ENCODE assay signal across 8 cellular contexts in the genomic region with DNA sequence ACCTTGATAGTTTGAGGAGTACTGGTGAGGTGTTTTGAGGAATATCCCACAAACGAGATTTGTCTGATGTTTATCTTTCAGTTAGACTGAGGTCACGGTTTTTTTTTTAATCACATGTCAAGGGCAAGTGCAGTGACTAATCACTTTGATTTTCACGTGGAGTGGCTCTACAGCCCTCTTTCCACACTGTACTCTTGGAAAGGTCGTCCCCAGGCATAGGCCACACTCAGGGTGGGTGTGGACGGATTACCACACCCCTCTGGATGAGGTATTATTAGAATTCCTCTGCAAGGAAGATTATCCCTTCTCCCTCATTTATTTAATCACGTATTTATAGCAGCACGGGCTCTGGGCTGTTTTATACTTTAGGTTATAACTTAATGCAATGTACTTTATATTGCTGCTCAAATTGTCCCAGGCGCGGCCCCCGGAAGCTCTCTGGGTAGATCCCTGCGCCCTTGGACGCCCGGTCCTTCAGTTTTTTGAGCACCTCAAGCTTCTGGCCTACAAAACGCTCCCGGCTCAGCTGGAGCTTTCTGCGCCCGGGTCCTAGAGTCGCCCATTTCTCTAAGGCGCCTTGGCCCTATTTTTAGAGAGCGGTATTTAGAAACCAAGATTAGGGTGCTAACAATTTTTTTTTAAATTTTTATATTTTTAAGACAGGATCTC.
A peak's percentile ranks its signal among the peaks of the same experiment; 100 is the strongest.
DNase-seq lines count a peak whose midpoint lies in the region; ATAC-seq lines count a peak whose summit lies in the region.

No MANE protein-coding gene starts in this region.

- H3K9me3 ChIP-seq in muscle layer of duodenum (ENCODE audit: control insufficient read depth in 1 of 2, low read length in 2 of 2) (no peaks in the 10 kb centered on the region), subcutaneous abdominal adipose tissue (ENCODE audit: control insufficient read depth in 5 of 5, low read length in 5 of 5) (no peaks in the 10 kb centered on the region)

- peak; percentile 44 for DNase-seq in CMK (ENCODE audit: low read depth)
- DNase-seq in NCI-H748 treated with DMSO at 0.1 percent for 48 hours (lab: John Stamatoyannopoulos, UW) = peak; percentile 77
- peak; percentile 26 for DNase-seq in activated CD8-positive, alpha-beta memory T cell treated with anti-CD3 and anti-CD28 coated beads, Interleukin-2, amount 50 U/mL, for 1 hour (ENCODE audit: extremely low read depth)
- peak; percentile 34 for DNase-seq in epithelial cell of prostate (ENCODE audit: low read depth, low spot score)

- peaks cover 0 to 5% of the 10 kb centered on the region in 2 donors for H3K36me3 ChIP-seq in muscle layer of duodenum (ENCODE audit: control insufficient read depth in 1 of 2, insufficient read depth in 2 of 2, low read length in 2 of 2)
- H3K36me3 ChIP-seq in subcutaneous abdominal adipose tissue (ENCODE audit: control insufficient read depth in 5 of 5, insufficient read depth in 5 of 5, low read length in 5 of 5) = no peaks in the 10 kb centered on the region

- H3K9ac ChIP-seq in subcutaneous abdominal adipose tissue (ENCODE audit: low read length in 5 of 5) = peak overlapping the region; percentile 49 to 96 (median 93)

- ATAC-seq in GM19397 (IDR thresholded peaks at IDR 0.05; ENCODE audit: unreplicated experiment) (peak; percentile 62), HG03457 (IDR thresholded peaks at IDR 0.05; ENCODE audit: unreplicated experiment) (peak; percentile 58)

- H3K4me1 ChIP-seq in muscle layer of duodenum (ENCODE audit: control insufficient read depth in 1 of 2, insufficient read depth in 2 of 2, low read length in 2 of 2) (peaks cover 13 to 18% of the 10 kb centered on the region in 2 donors), subcutaneous abdominal adipose tissue (ENCODE audit: control insufficient read depth in 5 of 5, insufficient read depth in 5 of 5, low read length in 5 of 5) (peaks cover 7 to 30% (median 27%) of the 10 kb centered on the region in 5 donors)

- H3K4me3 ChIP-seq in muscle layer of duodenum (ENCODE audit: low read depth in 1 of 2, low read length in 2 of 2) (peak overlapping the region; percentile 86 to 96), subcutaneous abdominal adipose tissue (ENCODE audit: low read depth in 1 of 5, low read length in 5 of 5) (peak overlapping the region; percentile 59 to 98 (median 88))

- no peaks in the 10 kb centered on the region for H3K27me3 ChIP-seq in muscle layer of duodenum (ENCODE audit: low read depth, low read length)
- no peaks in the 10 kb centered on the region for H3K27me3 ChIP-seq in subcutaneous abdominal adipose tissue (ENCODE audit: control insufficient read depth in 5 of 5, insufficient read depth in 4 of 5, low read length in 5 of 5)

- H3K27ac ChIP-seq in epithelial cell of prostate = peak overlapping the region; percentile 92
- peak overlapping the region; percentile 97 for H3K27ac ChIP-seq in muscle layer of duodenum (ENCODE audit: low read length)
- H3K27ac ChIP-seq in subcutaneous abdominal adipose tissue (ENCODE audit: low read depth, low read length) = peak overlapping the region; percentile 94

Comparison
In these comparisons a context has a peak if more than half of its experiments do, and no peak if none do; other contexts are left out.
1. Peak in every context shown above with its lines: DNase-seq, ATAC-seq, H3K4me3 ChIP-seq and H3K27ac ChIP-seq.
2. DNase-seq: peak in every context shown above with its lines; median percentile 77 in NCI-H748 treated with DMSO at 0.1 percent for 48 hours; 44 in CMK; 34 in epithelial cell of prostate; 26 in activated CD8-positive, alpha-beta memory T cell treated with anti-CD3 and anti-CD28 coated beads, Interleukin-2, amount 50 U/mL, for 1 hour.